Comparison of ENCODE assay signal across 12 cellular contexts in the genomic region with DNA sequence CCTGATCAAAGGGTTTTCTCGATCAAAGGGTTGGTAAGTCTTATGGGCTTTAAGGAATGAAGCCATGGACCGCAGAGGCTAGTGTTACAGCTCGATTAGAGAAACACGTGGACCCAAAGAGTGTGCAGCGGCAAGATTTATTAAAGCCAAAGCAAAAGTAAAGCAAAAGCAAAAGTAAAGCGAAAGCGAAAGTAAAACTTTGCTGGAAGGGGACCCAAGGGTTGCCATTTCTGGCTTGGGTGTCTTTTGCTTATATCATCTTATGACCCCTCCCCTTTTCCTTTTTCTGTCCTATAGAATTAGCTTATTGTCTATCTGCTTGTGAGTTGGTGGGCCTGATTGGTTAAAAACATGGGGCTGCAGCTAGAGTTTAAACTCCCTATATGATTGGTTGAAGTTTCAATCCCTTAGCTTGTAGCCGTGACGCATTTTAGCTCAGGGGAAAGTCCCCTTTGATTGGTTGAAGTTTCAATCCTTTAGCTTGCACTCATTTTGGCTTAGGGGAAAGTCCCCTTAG.
A peak's percentile ranks its signal among the peaks of the same experiment; 100 is the strongest.
DNase-seq lines count a peak whose midpoint lies in the region; ATAC-seq and TF ChIP-seq lines count a peak whose summit lies in the region.
"Had no signal": no experiment of that assay in that cellular context is flagged by ENCODE, and none has a peak within 500 bp of the region (broad histone marks: within the 10 kb centered on the region; RNA-seq: fewer than 3 reads in every experiment).

No MANE protein-coding gene starts in this region.

- peak overlapping the region; percentile 28 for H3K4me3 Mint-ChIP-seq in activated CD4-positive, alpha-beta T cell treated with anti-CD3 and anti-CD28 coated beads, Interleukin-2, amount 10 ng/mL, durations not matched to agents 24 days and 14 days

- H3K4me3 ChIP-seq in skeletal muscle satellite cell (ENCODE audit: low read length) = peak overlapping the region; percentile 63
- no peak overlapping the region for H3K4me3 ChIP-seq in tibial artery

- H3K4me2 ChIP-seq in skeletal muscle satellite cell (ENCODE audit: low read length) = no peak overlapping the region

- no peaks in the 10 kb centered on the region for H3K36me3 Mint-ChIP-seq in activated CD4-positive, alpha-beta T cell treated with anti-CD3 and anti-CD28 coated beads, Interleukin-2, amount 10 ng/mL, durations not matched to agents 24 days and 14 days (ENCODE audit: low read depth)

- no peaks in the 10 kb centered on the region for H3K27me3 ChIP-seq in skeletal muscle satellite cell (ENCODE audit: control insufficient read depth, insufficient read depth, low read length)
- no peaks in the 10 kb centered on the region for H3K27me3 ChIP-seq in tibial artery

- no peak overlapping the region for H3K27ac ChIP-seq in tibial artery
- H3K27ac ChIP-seq: skin epidermis had no signal

- no peak overlapping the region for H3K27ac Mint-ChIP-seq in activated CD4-positive, alpha-beta T cell treated with anti-CD3 and anti-CD28 coated beads, Interleukin-2, amount 10 ng/mL, durations not matched to agents 24 days and 14 days
- H3K27ac Mint-ChIP-seq: activated T-helper 2 cell treated with anti-CD3 and anti-CD28 coated beads, Interferon-gamma antibody, Interleukin-2, Interleukin-4, amounts not matched to agents 10 μg/mL and 5 μg/mL and 100 μg/mL, durations not matched to agents 14 hours and 24 hours and 36 hours had no signal

- no peak overlapping the region for H3K9ac ChIP-seq in skeletal muscle satellite cell (ENCODE audit: low read depth, low read length)

- no peaks in the 10 kb centered on the region for H3K36me3 ChIP-seq in skeletal muscle satellite cell (ENCODE audit: insufficient read depth, low read length)
- no peaks in the 10 kb centered on the region for H3K36me3 ChIP-seq in tibial artery

- H3K4me1 Mint-ChIP-seq in activated CD4-positive, alpha-beta T cell treated with anti-CD3 and anti-CD28 coated beads, Interleukin-2, amount 10 ng/mL, durations not matched to agents 24 days and 14 days = peaks cover 6% of the 10 kb centered on the region

- H3K27me3 Mint-ChIP-seq in activated CD4-positive, alpha-beta T cell treated with anti-CD3 and anti-CD28 coated beads, Interleukin-2, amount 10 ng/mL, durations not matched to agents 24 days and 14 days = no peaks in the 10 kb centered on the region

- H3K9me3 Mint-ChIP-seq in activated CD4-positive, alpha-beta T cell treated with anti-CD3 and anti-CD28 coated beads, Interleukin-2, amount 10 ng/mL, durations not matched to agents 24 days and 14 days = no peaks in the 10 kb centered on the region

- no peaks in the 10 kb centered on the region for H3K9me3 ChIP-seq in skeletal muscle satellite cell (replicated peaks; ENCODE audit: low read length)
- no peaks in the 10 kb centered on the region for H3K9me3 ChIP-seq in tibial artery

- in situ Hi-C loops in SK-MEL-5 (cut with HindIII; ENCODE audit: low pct_unique_long_range_greater_than_20kb, low sequenced_read_pairs) = no loop called here

- peak; percentile 60 for DNase-seq in activated CD4-positive, alpha-beta T cell treated with anti-CD3 and anti-CD28 coated beads, Interleukin-2, amount 10 ng/mL, durations not matched to agents 24 days and 14 days
- no peak for DNase-seq in activated CD4-positive, alpha-beta T cell treated with anti-CD3 and anti-CD28 coated beads, Interleukin-2, amount 50 U/mL, for 48 hours
- peak; percentile 46 for DNase-seq in SK-MEL-5 (ENCODE audit: low read depth, low spot score)
- no peak for DNase-seq in tibial artery
- DNase-seq in ureter (ENCODE audit: low spot score) = no peak
- DNase-seq in ecto neural progenitor cell (ENCODE audit: low spot score) = no peak
- DNase-seq: effector memory CD4-positive, alpha-beta T cell; kidney glomerular epithelial cell had no signal

- peak; percentile 52 for ATAC-seq in HG03159 (IDR thresholded peaks at IDR 0.05; ENCODE audit: unreplicated experiment)

- no peak for TF ChIP-seq CTCF in tibial artery (IDR thresholded peaks at IDR 0.05)

- H3K4me1 ChIP-seq in skeletal muscle satellite cell (ENCODE audit: control insufficient read depth, insufficient read depth, low read length) (no peaks in the 10 kb centered on the region), tibial artery (no peaks in the 10 kb centered on the region)

- intact Hi-C loops in activated CD4-positive, alpha-beta T cell treated with anti-CD3 and anti-CD28 coated beads, Interleukin-2, amount 10 ng/mL, durations not matched to agents 24 days and 14 days (cut with micrococcal nuclease) = no loop called here
- intact Hi-C loops in tibial artery (cut with DNase I; ENCODE audit: low total_unique reads) = no loop called here

Comparison
In these comparisons a context has a peak if more than half of its experiments do, and no peak if none do; other contexts are left out.
1. DNase-seq: peak in activated CD4-positive, alpha-beta T cell treated with anti-CD3 and anti-CD28 coated beads, Interleukin-2, amount 10 ng/mL, durations not matched to agents 24 days and 14 days (single experiment) and SK-MEL-5 (single experiment); none in activated CD4-positive, alpha-beta T cell treated with anti-CD3 and anti-CD28 coated beads, Interleukin-2, amount 50 U/mL, for 48 hours (0 of 2), tibial artery (0 of 2), ureter (single experiment) and ecto neural progenitor cell (single experiment).